In the genomic region with DNA sequence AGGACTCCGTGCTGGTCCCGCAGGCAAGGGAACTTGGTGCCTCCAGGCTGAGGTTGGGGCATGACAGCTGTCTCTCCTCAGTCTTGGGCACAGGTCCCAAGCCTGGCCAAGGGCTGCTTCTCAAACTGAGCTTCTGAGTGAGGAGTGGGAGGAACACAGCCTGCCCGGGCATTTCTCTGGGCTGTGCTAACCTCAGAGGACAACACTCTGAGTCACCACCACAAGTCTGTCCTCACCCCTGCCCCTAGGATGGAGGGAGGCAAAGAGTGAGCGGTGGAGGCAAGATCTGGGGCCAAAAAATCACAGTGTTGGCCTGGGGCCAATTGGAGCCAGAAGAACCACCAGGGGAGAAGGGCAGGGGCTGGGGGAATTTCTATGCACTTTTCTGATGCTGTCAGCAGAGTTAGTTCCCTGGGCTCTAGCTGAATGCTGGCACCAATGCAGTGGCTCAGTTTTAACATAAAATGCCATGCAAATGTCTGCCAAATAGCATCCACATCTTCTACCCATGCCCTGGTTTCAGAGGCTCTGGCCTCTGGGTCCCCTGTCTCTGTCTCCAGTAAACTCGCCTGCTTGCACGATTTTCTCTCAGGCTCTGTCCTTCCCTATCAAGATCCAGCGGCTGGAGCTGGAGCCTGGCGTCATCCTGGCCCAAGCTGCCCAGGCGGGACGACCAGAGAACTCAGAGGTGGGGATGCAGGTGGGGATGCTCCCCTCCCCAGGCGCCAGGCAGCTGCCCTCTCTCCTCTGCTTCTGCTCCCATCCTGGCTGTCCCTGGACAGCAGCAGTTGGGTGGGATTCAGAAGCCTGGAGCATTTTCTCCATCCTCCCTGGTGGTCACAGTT, we compare ENCODE assay signal across 8 cellular contexts. TPM values are rescaled to one million over a fixed set of nuclear protein-coding genes. Genes with fewer than 3 reads are reported as not detected.
DNase-seq lines count a peak whose midpoint lies in the region; ATAC-seq and TF ChIP-seq lines count a peak whose summit lies in the region.

No MANE protein-coding gene starts in this region.

- no peak overlapping the region for H3K9ac ChIP-seq in skeletal muscle satellite cell (ENCODE audit: low read depth, low read length)

- H3K4me3 ChIP-seq in skeletal muscle satellite cell (ENCODE audit: low read length), result no peak overlapping the region

- peaks cover 78% of the 10 kb centered on the region for H3K27me3 ChIP-seq in skeletal muscle satellite cell (ENCODE audit: control insufficient read depth, insufficient read depth, low read length)

- H3K36me3 Mint-ChIP-seq in type B pancreatic cell, result no peaks in the 10 kb centered on the region

- H3K36me3 ChIP-seq in skeletal muscle satellite cell (ENCODE audit: insufficient read depth, low read length), result no peaks in the 10 kb centered on the region

- H3K4me1 ChIP-seq in skeletal muscle satellite cell (ENCODE audit: control insufficient read depth, insufficient read depth, low read length), result peaks cover 16% of the 10 kb centered on the region

- H3K4me3 Mint-ChIP-seq in type B pancreatic cell, result no peak overlapping the region

- DNase-seq in H4 (ENCODE audit: low spot score), result peak; percentile 91
- peak; percentile 86 for DNase-seq in RPMI7951 (ENCODE audit: low read depth)
- peak; percentile 49 for DNase-seq in fibroblast of the conjunctiva (ENCODE audit: low read depth)
- no peak for DNase-seq in NCI-H1930 (lab: John Stamatoyannopoulos, UW)
- DNase-seq in type B pancreatic cell (ENCODE audit: extremely low spot score, unreplicated experiment), result no peak

- no peaks in the 10 kb centered on the region for H3K9me3 ChIP-seq in skeletal muscle satellite cell (replicated peaks; ENCODE audit: low read length)

- H3K9me3 Mint-ChIP-seq in type B pancreatic cell, result no peaks in the 10 kb centered on the region

- H3K27ac Mint-ChIP-seq in type B pancreatic cell, result no peak overlapping the region

- no peak for ATAC-seq in GM18870 (IDR thresholded peaks at IDR 0.05; ENCODE audit: unreplicated experiment)
- no peak for ATAC-seq in GM18520 (IDR thresholded peaks at IDR 0.05; ENCODE audit: unreplicated experiment)

- TF ChIP-seq CTCF in type B pancreatic cell (conservative IDR thresholded peaks at IDR 0.05), result no peak

- peaks cover 19% of the 10 kb centered on the region for H3K27me3 Mint-ChIP-seq in type B pancreatic cell

- peaks cover 10% of the 10 kb centered on the region for H3K4me1 Mint-ChIP-seq in type B pancreatic cell (ENCODE audit: unreplicated experiment)

- peak overlapping the region; percentile 58 for H3K4me2 ChIP-seq in skeletal muscle satellite cell (ENCODE audit: low read length)

RNA-seq across cellular contexts. Expression of a gene that starts 11.0 kb away (rescaled TPM):
- total RNA-seq in H4 (2014; rRNA removed; shearing (Covaris generic)), result 0.72 and 4.4 TPM in 2 replicates
- under 0.01 and 0.36 TPM in 2 replicates for total RNA-seq in RPMI7951 (2014; rRNA removed; shearing (Covaris generic))
- total RNA-seq in skeletal muscle satellite cell (2012; rRNA removed), result 1.3 TPM in 1 of 2 replicates, not detected in the other
- total RNA-seq in type B pancreatic cell (ENCODE audit: low replicate concordance), result 9.6 and 19.3 TPM in 2 replicates

RNA-seq across cellular contexts. Expression of a gene that starts 37.6 kb away (rescaled TPM):
- total RNA-seq in H4 (2014; rRNA removed; shearing (Covaris generic)), result 0.66 and 0.89 TPM in 2 replicates
- not detected in 2 replicates for total RNA-seq in RPMI7951 (2014; rRNA removed; shearing (Covaris generic))
- not detected in 2 replicates for total RNA-seq in skeletal muscle satellite cell (2012; rRNA removed)
- 2.4 and 6.8 TPM in 2 replicates for total RNA-seq in type B pancreatic cell (ENCODE audit: low replicate concordance)

Comparison
In these comparisons a context has a peak if more than half of its experiments do, and no peak if none do; other contexts are left out.
1. DNase-seq: peak in H4 (single experiment), RPMI7951 (single experiment) and fibroblast of the conjunctiva (single experiment); none in NCI-H1930 (0 of 2) and type B pancreatic cell (single experiment).